Comparison of ENCODE assay signal across 8 cellular contexts in genomic region chr16:683396-684066, GRCh38. TPM values are rescaled to one million over a fixed set of nuclear protein-coding genes. Genes with fewer than 3 reads are reported as not detected.
DNase-seq lines count a peak whose midpoint lies in the region; ATAC-seq and TF ChIP-seq lines count a peak whose summit lies in the region.

No MANE protein-coding gene starts in this region.

- peak overlapping the region in 1 of 2 donors; percentile 89 for H3K27ac ChIP-seq in left lung

- peaks cover 30 to 62% of the 10 kb centered on the region in 2 donors for H3K4me1 ChIP-seq in left lung

- no peaks in the 10 kb centered on the region for H3K9me3 Mint-ChIP-seq in activated naive CD4-positive, alpha-beta T cell treated with anti-CD3 and anti-CD28 coated beads, Interleukin-2, amount 50 U/mL, for 24 hours
- no peaks in the 10 kb centered on the region for H3K9me3 Mint-ChIP-seq in activated naive CD8-positive, alpha-beta T cell (ENCODE audit: low read depth)
- H3K9me3 Mint-ChIP-seq in type B pancreatic cell: no peaks in the 10 kb centered on the region

- peak overlapping the region; percentile 68 to 79 for H3K4me3 ChIP-seq in left lung

- no peaks in the 10 kb centered on the region for H3K27me3 Mint-ChIP-seq in activated naive CD4-positive, alpha-beta T cell treated with anti-CD3 and anti-CD28 coated beads, Interleukin-2, amount 50 U/mL, for 24 hours
- no peaks in the 10 kb centered on the region for H3K27me3 Mint-ChIP-seq in activated naive CD8-positive, alpha-beta T cell
- no peaks in the 10 kb centered on the region for H3K27me3 Mint-ChIP-seq in type B pancreatic cell

- H3K9me3 ChIP-seq in left lung: no peaks in the 10 kb centered on the region

- H3K4me1 Mint-ChIP-seq in activated naive CD4-positive, alpha-beta T cell treated with anti-CD3 and anti-CD28 coated beads, Interleukin-2, amount 50 U/mL, for 24 hours: peaks cover 24% of the 10 kb centered on the region
- H3K4me1 Mint-ChIP-seq in activated naive CD8-positive, alpha-beta T cell (ENCODE audit: low read depth): peaks cover 18% of the 10 kb centered on the region
- peaks cover 3% of the 10 kb centered on the region for H3K4me1 Mint-ChIP-seq in type B pancreatic cell (ENCODE audit: unreplicated experiment)

- H3K36me3 ChIP-seq in left lung: peaks cover 0 to 53% of the 10 kb centered on the region in 2 donors

- H3K27me3 ChIP-seq in left lung: no peaks in the 10 kb centered on the region

- no peak for DNase-seq in activated naive CD4-positive, alpha-beta T cell treated with Interleukin-2 at 50 U/mL for 16 hours
- DNase-seq in left lung (peak in 1 of 2 donors; percentile 39), type B pancreatic cell (ENCODE audit: extremely low spot score, unreplicated experiment) (no peak), GM13977 (ENCODE audit: low spot score) (no peak), GF-D8 (lab: John Stamatoyannopoulos, UW) (no peak)
- DNase-seq in stimulated activated naive CD4-positive, alpha-beta T cell treated with Interleukin-2 at 50 U/mL for 16 hours (lab: John Stamatoyannopoulos, UW): no peak

- peak overlapping the region; percentile 62 for H3K27ac Mint-ChIP-seq in activated naive CD4-positive, alpha-beta T cell treated with anti-CD3 and anti-CD28 coated beads, Interleukin-2, amount 50 U/mL, for 24 hours
- no peak overlapping the region for H3K27ac Mint-ChIP-seq in activated naive CD8-positive, alpha-beta T cell
- peak overlapping the region; percentile 31 for H3K27ac Mint-ChIP-seq in type B pancreatic cell

- peak overlapping the region; percentile 83 for H3K4me3 Mint-ChIP-seq in activated naive CD4-positive, alpha-beta T cell treated with anti-CD3 and anti-CD28 coated beads, Interleukin-2, amount 50 U/mL, for 24 hours
- H3K4me3 Mint-ChIP-seq in activated naive CD8-positive, alpha-beta T cell: peak overlapping the region; percentile 86
- peak overlapping the region; percentile 84 for H3K4me3 Mint-ChIP-seq in type B pancreatic cell

- H3K36me3 Mint-ChIP-seq in activated naive CD4-positive, alpha-beta T cell treated with anti-CD3 and anti-CD28 coated beads, Interleukin-2, amount 50 U/mL, for 24 hours: peaks cover 3% of the 10 kb centered on the region
- peaks cover 2% of the 10 kb centered on the region for H3K36me3 Mint-ChIP-seq in activated naive CD8-positive, alpha-beta T cell
- H3K36me3 Mint-ChIP-seq in type B pancreatic cell: peaks cover 4% of the 10 kb centered on the region

- no peak for ATAC-seq in left lung

- TF ChIP-seq CTCF in left lung (IDR thresholded peaks at IDR 0.05): no peak
- no peak for TF ChIP-seq CTCF in type B pancreatic cell (conservative IDR thresholded peaks at IDR 0.05)
- no peak for TF ChIP-seq CTCF in GM13977 (IDR thresholded peaks at IDR 0.05; ENCODE audit: extremely low read depth, insufficient read depth, missing control alignments)

- intact Hi-C loops in left lung (cut with DNase I): no loop called here

- in situ Hi-C loops in GM13977 (cut with MboI; ENCODE audit: low pct_unique_long_range_greater_than_20kb, low sequenced_read_pairs, unreplicated experiment): no loop called here

RNA-seq across cellular contexts. Expression of gene JMJD8, which starts 0.6 kb away (rescaled TPM):
- total RNA-seq in left lung (10 to 100 TPM; 68.9 to 72.6 TPM), type B pancreatic cell (ENCODE audit: low replicate concordance) (63.3 and 65.2 TPM in 2 replicates)

RNA-seq across cellular contexts. Expression of gene STUB1, which starts 3.3 kb away (rescaled TPM):
- total RNA-seq in left lung: 100 to 1,000 TPM in 1 of 2 donors, 10 to 100 TPM in 1; 93.9 to 103 TPM
- total RNA-seq in type B pancreatic cell (ENCODE audit: low replicate concordance): 74.7 and 80.3 TPM in 2 replicates

RNA-seq across cellular contexts. Expression of gene WDR24, which starts 6.7 kb away (rescaled TPM):
- 10 to 100 TPM; 11.7 to 14.2 TPM for total RNA-seq in left lung
- 18.2 and 21.0 TPM in 2 replicates for total RNA-seq in type B pancreatic cell (ENCODE audit: low replicate concordance)

RNA-seq across cellular contexts. Expression of gene RHBDL1, which starts 8.1 kb away (rescaled TPM):
- total RNA-seq in left lung (1 to 10 TPM; 2.3 to 4.3 TPM), type B pancreatic cell (ENCODE audit: low replicate concordance) (2.2 and 2.7 TPM in 2 replicates)

RNA-seq across cellular contexts. Expression of gene RHOT2, which starts 15.6 kb away (rescaled TPM):
- total RNA-seq in left lung (10 to 100 TPM; 75.9 to 87.2 TPM), type B pancreatic cell (ENCODE audit: low replicate concordance) (146 and 163 TPM in 2 replicates)
